10 cellular contexts compared by ENCODE assay signal in genomic region chr3:45881031-45882022, GRCh38. TPM values are rescaled to one million over a fixed set of nuclear protein-coding genes. Genes with fewer than 3 reads are reported as not detected.
DNase-seq lines count a peak whose midpoint lies in the region; ATAC-seq, FAIRE-seq and TF ChIP-seq lines count a peak whose summit lies in the region.
"Had no signal": no experiment of that assay in that cellular context is flagged by ENCODE, and none has a peak within 500 bp of the region (broad histone marks: within the 10 kb centered on the region; RNA-seq: fewer than 3 reads in every experiment).

No MANE protein-coding gene starts in this region.

- H3K27me3 ChIP-seq in astrocyte (ENCODE audit: insufficient read depth, low read length), result peaks cover 16% of the 10 kb centered on the region

- no peak for FAIRE-seq in astrocyte (lab: Jason Lieb, UNC)

- H3K4me2 ChIP-seq in astrocyte (ENCODE audit: low read length), result peak overlapping the region; percentile 20

- ATAC-seq in GM19351 (IDR thresholded peaks at IDR 0.05; ENCODE audit: unreplicated experiment) (peak; percentile 67), HG02678 (IDR thresholded peaks at IDR 0.05; ENCODE audit: unreplicated experiment) (no peak), GM21447 (IDR thresholded peaks at IDR 0.05; ENCODE audit: unreplicated experiment) (no peak)
- ATAC-seq: SK-N-SH treated with all-trans-retinoic acid at 6 μM for 48 hours had no signal

- no peaks in the 10 kb centered on the region for H3K36me3 Mint-ChIP-seq in astrocyte (ENCODE audit: low read depth, unreplicated experiment)

- no peaks in the 10 kb centered on the region for H3K9me3 ChIP-seq in astrocyte (ENCODE audit: insufficient read depth, low read depth, low read length)

- no peaks in the 10 kb centered on the region for H4K20me1 ChIP-seq in astrocyte (ENCODE audit: insufficient read depth, low read length)

- no peak overlapping the region for H3K4me3 ChIP-seq in astrocyte (ENCODE audit: insufficient read depth, low read depth, low read length)

- peaks cover 4% of the 10 kb centered on the region for H3K9me3 Mint-ChIP-seq in astrocyte (ENCODE audit: unreplicated experiment)

- H3K9ac ChIP-seq in astrocyte (ENCODE audit: low read length), result no peak overlapping the region

- POLR2A ChIA-PET in RWPE1 (lab: Yijun Ruan, JAX; ENCODE audit: low non-redundant PET), result no interaction called here

- no peak for TF ChIP-seq CTCF in RWPE1 (conservative IDR thresholded peaks at IDR 0.05; ENCODE audit: low read depth)
- TF ChIP-seq CTCF in astrocyte (IDR thresholded peaks at IDR 0.05; ENCODE audit: insufficient read depth, low read depth, low read length), result no peak

- H3K4me1 ChIP-seq in astrocyte (ENCODE audit: insufficient read depth, low read length), result peaks cover 3% of the 10 kb centered on the region

- H3K79me2 ChIP-seq in astrocyte (ENCODE audit: insufficient read depth, low read length), result no peaks in the 10 kb centered on the region

- H3K27me3 Mint-ChIP-seq in astrocyte (ENCODE audit: low read depth, unreplicated experiment), result peaks cover 29% of the 10 kb centered on the region

- DNase-seq in RWPE1 (ENCODE audit: low spot score) (peak; percentile 30), astrocyte (ENCODE audit: low read depth) (peak; percentile 51), ecto neural progenitor cell (ENCODE audit: low spot score) (no peak), retina (no peak)
- DNase-seq in stimulated activated CD4-positive, alpha-beta T cell treated with anti-CD3 and anti-CD28 coated beads, Interleukin-4, amount 100 ng/mL, for 24 hours, result peak; percentile 61

- H3K27ac Mint-ChIP-seq in astrocyte (ENCODE audit: unreplicated experiment), result no peak overlapping the region

- no peaks in the 10 kb centered on the region for H3K36me3 ChIP-seq in astrocyte (ENCODE audit: insufficient read depth, low read length)

- peaks cover 9% of the 10 kb centered on the region for H3K4me1 Mint-ChIP-seq in astrocyte (ENCODE audit: low read depth, unreplicated experiment)

- CTCF ChIA-PET in RWPE1 (lab: Yijun Ruan, JAX), result no interaction called here

- no peak overlapping the region for H2AFZ ChIP-seq in astrocyte (ENCODE audit: low read depth, low read length)

- H3K4me3 Mint-ChIP-seq in astrocyte (ENCODE audit: unreplicated experiment), result no peak overlapping the region

- no peak overlapping the region for H3K27ac ChIP-seq in RWPE1
- H3K27ac ChIP-seq in astrocyte (ENCODE audit: low read depth, low read length), result no peak overlapping the region

RNA-seq across cellular contexts. Expression of gene CCR9, which starts 5.0 kb away (rescaled TPM):
- total RNA-seq in astrocyte, result not detected in 2 replicates
- total RNA-seq: urinary bladder had no signal

RNA-seq across cellular contexts. Expression of gene LZTFL1, which starts 39.4 kb away (rescaled TPM):
- total RNA-seq in astrocyte, result 20.6 and 25.9 TPM in 2 replicates

Comparison
In these comparisons a context has a peak if more than half of its experiments do, and no peak if none do; other contexts are left out.
1. DNase-seq: peak in RWPE1 (single experiment), astrocyte (single experiment) and stimulated activated CD4-positive, alpha-beta T cell treated with anti-CD3 and anti-CD28 coated beads, Interleukin-4, amount 100 ng/mL, for 24 hours (single experiment); none in ecto neural progenitor cell (single experiment) and retina (single experiment).